ENCODE assay signal across 16 cellular contexts in genomic region chr11:2366733-2367132, GRCh38.
"Had no signal": no experiment of that assay in that cellular context is flagged by ENCODE, and none has a peak within 500 bp of the region (broad histone marks: within the 10 kb centered on the region; RNA-seq: fewer than 3 reads in every experiment).

No MANE protein-coding gene starts in this region.

- H3K9me3 ChIP-seq: adrenal gland, body of pancreas, tibial artery, uterus had no signal

- H3K27me3 Mint-ChIP-seq: activated naive CD4-positive, alpha-beta T cell treated with anti-CD3 and anti-CD28 coated beads, Interleukin-2, amount 50 U/mL, for 24 hours; memory B cell; naive thymus-derived CD4-positive, alpha-beta T cell had no signal

- H3K36me3 ChIP-seq: adrenal gland, tibial artery, uterus had no signal

- H3K79me2 ChIP-seq: parathyroid adenoma had no signal

- H3K27ac ChIP-seq: adrenal gland, body of pancreas, parathyroid adenoma, tibial artery, uterus had no signal

- H3K4me3 Mint-ChIP-seq: activated naive CD4-positive, alpha-beta T cell treated with anti-CD3 and anti-CD28 coated beads, Interleukin-2, amount 50 U/mL, for 24 hours; memory B cell; naive thymus-derived CD4-positive, alpha-beta T cell; T-helper 1 cell treated with Interleukin-12 subunit alpha and Interleukin-12 subunit beta and Interleukin-4 antibody, amounts not matched to agents 30 μg/mL and 1 μg/mL, for 36 hours had no signal

- H3K9ac ChIP-seq: parathyroid adenoma had no signal

- H3K27me3 ChIP-seq: adrenal gland, body of pancreas, tibial artery, uterus had no signal

- DNase-seq: activated gamma-delta T cell; adrenal gland; body of pancreas; cortex of kidney; naive thymus-derived CD4-positive, alpha-beta T cell; retina; stimulated activated CD4-positive, alpha-beta T cell treated with anti-CD3 and anti-CD28 coated beads, Interleukin-2, amount 100 ng/mL, for 24 hours; stimulated activated naive CD4-positive, alpha-beta T cell treated with Interleukin-2 at 50 U/mL for 16 hours; tibial artery; uterus had no signal

- H3K36me3 Mint-ChIP-seq: activated naive CD4-positive, alpha-beta T cell treated with anti-CD3 and anti-CD28 coated beads, Interleukin-2, amount 50 U/mL, for 24 hours; naive thymus-derived CD4-positive, alpha-beta T cell had no signal

- H3K4me3 ChIP-seq: adrenal gland, body of pancreas, uterus had no signal

- H3K27ac Mint-ChIP-seq: activated naive CD4-positive, alpha-beta T cell treated with anti-CD3 and anti-CD28 coated beads, Interleukin-2, amount 50 U/mL, for 24 hours; memory B cell; naive thymus-derived CD4-positive, alpha-beta T cell; T-helper 1 cell treated with Interleukin-12 subunit alpha and Interleukin-12 subunit beta and Interleukin-4 antibody, amounts not matched to agents 30 μg/mL and 1 μg/mL, for 36 hours had no signal

- H3K4me1 ChIP-seq: adrenal gland, parathyroid adenoma, uterus had no signal

- H3K4me1 Mint-ChIP-seq: activated naive CD4-positive, alpha-beta T cell treated with anti-CD3 and anti-CD28 coated beads, Interleukin-2, amount 50 U/mL, for 24 hours had no signal

- H2AFZ ChIP-seq: parathyroid adenoma had no signal

- ATAC-seq: activated CD4-positive, CD25-positive, alpha-beta regulatory T cell treated with anti-CD3 and anti-CD28 coated beads, Interleukin-2, amount 50 U/mL, for 24 hours; left lobe of liver; naive thymus-derived CD4-positive, alpha-beta T cell had no signal

- H3K9me3 Mint-ChIP-seq: activated naive CD4-positive, alpha-beta T cell treated with anti-CD3 and anti-CD28 coated beads, Interleukin-2, amount 50 U/mL, for 24 hours; memory B cell; naive thymus-derived CD4-positive, alpha-beta T cell; T-helper 1 cell treated with Interleukin-12 subunit alpha and Interleukin-12 subunit beta and Interleukin-4 antibody, amounts not matched to agents 30 μg/mL and 1 μg/mL, for 36 hours had no signal
